Comparison of ENCODE assay signal across 9 cellular contexts in the genomic region with DNA sequence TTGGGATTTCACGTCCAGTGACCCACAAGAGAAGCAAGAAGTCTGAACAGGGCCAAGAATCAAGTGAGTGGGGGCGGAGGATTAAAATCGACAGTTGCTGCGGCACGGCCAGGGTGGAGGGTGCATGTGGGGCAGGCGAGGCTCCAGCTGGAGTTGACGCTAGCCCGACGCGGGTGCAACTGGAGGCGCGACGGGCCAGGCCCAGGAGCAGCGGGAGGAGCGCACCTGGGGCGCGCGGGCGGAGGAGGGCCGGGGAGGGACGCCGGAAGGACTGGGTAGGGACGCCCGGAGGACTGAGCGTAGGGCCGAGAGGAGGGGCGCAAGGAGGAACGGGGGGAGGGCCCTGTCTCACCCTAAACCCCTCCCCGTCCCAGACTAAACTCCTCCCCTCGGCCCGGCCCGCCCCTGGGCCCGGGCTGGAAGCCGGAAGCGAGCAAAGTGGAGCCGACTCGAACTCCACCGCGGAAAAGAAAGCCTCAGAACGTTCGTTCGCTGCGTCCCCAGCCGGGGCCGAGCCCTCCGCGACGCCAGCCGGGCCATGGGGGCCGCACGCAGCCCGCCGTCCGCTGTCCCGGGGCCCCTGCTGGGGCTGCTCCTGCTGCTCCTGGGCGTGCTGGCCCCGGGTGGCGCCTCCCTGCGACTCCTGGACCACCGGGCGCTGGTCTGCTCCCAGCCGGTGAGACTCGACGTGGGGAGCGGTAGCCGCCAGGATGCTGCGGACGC. TPM values are rescaled to one million over a fixed set of nuclear protein-coding genes. Genes with fewer than 3 reads are reported as not detected.
A peak's percentile ranks its signal among the peaks of the same experiment; 100 is the strongest.
DNase-seq lines count a peak whose midpoint lies in the region; ATAC-seq, FAIRE-seq and TF ChIP-seq lines count a peak whose summit lies in the region.
"Had no signal": no experiment of that assay in that cellular context is flagged by ENCODE, and none has a peak within 500 bp of the region (broad histone marks: within the 10 kb centered on the region; RNA-seq: fewer than 3 reads in every experiment).

A gene with protein sequence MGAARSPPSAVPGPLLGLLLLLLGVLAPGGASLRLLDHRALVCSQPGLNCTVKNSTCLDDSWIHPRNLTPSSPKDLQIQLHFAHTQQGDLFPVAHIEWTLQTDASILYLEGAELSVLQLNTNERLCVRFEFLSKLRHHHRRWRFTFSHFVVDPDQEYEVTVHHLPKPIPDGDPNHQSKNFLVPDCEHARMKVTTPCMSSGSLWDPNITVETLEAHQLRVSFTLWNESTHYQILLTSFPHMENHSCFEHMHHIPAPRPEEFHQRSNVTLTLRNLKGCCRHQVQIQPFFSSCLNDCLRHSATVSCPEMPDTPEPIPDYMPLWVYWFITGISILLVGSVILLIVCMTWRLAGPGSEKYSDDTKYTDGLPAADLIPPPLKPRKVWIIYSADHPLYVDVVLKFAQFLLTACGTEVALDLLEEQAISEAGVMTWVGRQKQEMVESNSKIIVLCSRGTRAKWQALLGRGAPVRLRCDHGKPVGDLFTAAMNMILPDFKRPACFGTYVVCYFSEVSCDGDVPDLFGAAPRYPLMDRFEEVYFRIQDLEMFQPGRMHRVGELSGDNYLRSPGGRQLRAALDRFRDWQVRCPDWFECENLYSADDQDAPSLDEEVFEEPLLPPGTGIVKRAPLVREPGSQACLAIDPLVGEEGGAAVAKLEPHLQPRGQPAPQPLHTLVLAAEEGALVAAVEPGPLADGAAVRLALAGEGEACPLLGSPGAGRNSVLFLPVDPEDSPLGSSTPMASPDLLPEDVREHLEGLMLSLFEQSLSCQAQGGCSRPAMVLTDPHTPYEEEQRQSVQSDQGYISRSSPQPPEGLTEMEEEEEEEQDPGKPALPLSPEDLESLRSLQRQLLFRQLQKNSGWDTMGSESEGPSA (plus strand): TSS at position 447 of the 723 bp plus-strand sequence. CDS start 92 bp downstream, at position 539.

- TF ChIP-seq POLR2A in GM19193 (IDR thresholded peaks at IDR 0.05; ENCODE audit: extremely low read depth, insufficient read depth, insufficient read length) (peak; percentile 76), HepG2 (IDR thresholded peaks at IDR 0.05; ENCODE audit: insufficient read depth in 1 of 2, low read depth in 2 of 2, low read length in 2 of 2) (peak; percentile 72 to 79)

- no peak within 1 kb of the TSS for H2AFZ ChIP-seq in HepG2 (ENCODE audit: low read length)

- no peaks in the 10 kb centered on the region for H4K20me1 ChIP-seq in HepG2 (ENCODE audit: insufficient read depth, low read length)

- no peaks in the 10 kb centered on the region for H3K79me2 ChIP-seq in HepG2 (ENCODE audit: insufficient read depth, low read length)

- TF ChIP-seq RAD21 in HepG2 (CRISPR knock-in tag; IDR thresholded peaks at IDR 0.05): 0 out of 2 replicates have a peak, but pooled peaks have one; percentile 14

- H3K27ac ChIP-seq in HepG2 (ENCODE audit: extremely low read length, insufficient read depth, low read length): peak within 1 kb of the TSS; percentile 57

- intact Hi-C loops in HepG2 (cut with micrococcal nuclease; ENCODE audit: unreplicated experiment): no loop called here

- POLR2A ChIA-PET in HepG2 (lab: Yijun Ruan, JAX): interaction anchor here (0.9 to 1.0 kb wide), 2 partner anchors 10 to 87 kb away, joined by 3 to 4 read pairs; no protein-coding TSS in a partner anchor

- no peaks in the 10 kb centered on the region for H3K9me3 ChIP-seq in HepG2 (ENCODE audit: low read length)

- peak; percentile 74 for FAIRE-seq in HepG2 (lab: Jason Lieb, UNC)
- FAIRE-seq: colon had no signal

- TF ChIP-seq CTCF in HepG2 (CRISPR knock-in tag; IDR thresholded peaks at IDR 0.05): no peak

- H3K9ac ChIP-seq in HepG2 (ENCODE audit: insufficient read depth, low read depth, low read length): peak within 1 kb of the TSS; percentile 86

- DNase-seq in Ammon's horn (ENCODE audit: low spot score) (peak; percentile 93), NCI-H526 (lab: John Stamatoyannopoulos, UW) (peak; percentile 57 to 89), dermis microvascular lymphatic vessel endothelial cell (ENCODE audit: low read depth in 2 of 2) (peak; percentile 29 to 86), HepG2 (ENCODE audit: low spot score) (peak; percentile 74)
- peak; percentile 92 to 95 for DNase-seq in activated CD4-positive, alpha-beta T cell treated with anti-CD3 and anti-CD28 coated beads, Interleukin-2, amount 50 U/mL, for 4 hours
- peak; percentile 88 to 91 for DNase-seq in stimulated activated CD4-positive, alpha-beta T cell treated with anti-CD3 and anti-CD28 coated beads, Interleukin-2, amount 100 ng/mL, for 48 hours

- no peaks in the 10 kb centered on the region for H3K36me3 ChIP-seq in HepG2 (replicated peaks in 1 of 2; ENCODE audit: control insufficient read depth in 1 of 2, insufficient read depth in 2 of 2, low read length in 2 of 2)

- no peaks in the 10 kb centered on the region for H3K27me3 ChIP-seq in HepG2 (ENCODE audit: control insufficient read depth in 1 of 2, insufficient read depth in 2 of 2, low read length in 2 of 2)

- H3K4me2 ChIP-seq in HepG2 (ENCODE audit: low read depth, low read length): peak within 1 kb of the TSS; percentile 96

- in situ Hi-C loops in HepG2 (cut with HindIII; ENCODE audit: extremely low pct_ligation_motif_present, low pct_unique_long_range_greater_than_20kb): no loop called here

- BruUV-seq in HepG2 (replicated peaks; lab: Mats Ljungman, UMichigan): no TSS peak

- H3K4me3 ChIP-seq in HepG2 (replicated peaks in 1 of 3; ENCODE audit: insufficient read depth in 1 of 3, low read depth in 2 of 3, low read length in 3 of 3): peak within 1 kb of the TSS; percentile 77 to 88 (median 84)

- peak; percentile 91 for ATAC-seq in HG03432 (IDR thresholded peaks at IDR 0.05; ENCODE audit: unreplicated experiment)
- ATAC-seq in HepG2: peak; percentile 99

- CTCF ChIA-PET in HepG2 (lab: Yijun Ruan, JAX; ENCODE audit: low intra/inter-chr PET ratio, low total read pairs): no interaction called here

- H3K4me1 ChIP-seq in HepG2 (ENCODE audit: insufficient read depth, low read length): peaks cover 21% of the 10 kb centered on the region; the same call in 1 of the 2 replicates

- TF ChIP-seq EP300 in HepG2 (IDR thresholded peaks at IDR 0.05; ENCODE audit: low read depth in 2 of 2, low read length in 2 of 2): no peak
- TF ChIP-seq EP300 in HepG2 (CRISPR knock-in tag; IDR thresholded peaks at IDR 0.05; ENCODE audit: borderline replicate concordance): no peak

- 1% methylated on average over 18 of the region's 68 CpGs for WGBS in HepG2 (ENCODE audit: low lambda C conversion rate)

TF ChIP-seq in HepG2, 621 proteins besides CTCF, POLR2A, EP300 and RAD21 (continues in another document):
- TF ChIP-seq POLR2AphosphoS5 (IDR thresholded peaks at IDR 0.05; ENCODE audit: low read depth, low read length) (peak; percentile 67), PHF21A (CRISPR knock-in tag; IDR thresholded peaks at IDR 0.05) (0 out of 2 replicates have a peak, but pooled peaks have one; percentile 36), SAP130 (CRISPR knock-in tag; IDR thresholded peaks at IDR 0.05; ENCODE audit: low read depth) (peak; percentile 66), ZMYM4 (CRISPR knock-in tag; IDR thresholded peaks at IDR 0.05) (peak; percentile 39; the same call in 1 of the 2 replicates), ZMAT3 (CRISPR knock-in tag; conservative IDR thresholded peaks at IDR 0.05) (0 out of 2 replicates have a peak, but pooled peaks have one; percentile 34), ZNF260 (CRISPR knock-in tag; IDR thresholded peaks at IDR 0.05; ENCODE audit: borderline replicate concordance, low read depth) (no peak)
- TF ChIP-seq, protein P1, sequence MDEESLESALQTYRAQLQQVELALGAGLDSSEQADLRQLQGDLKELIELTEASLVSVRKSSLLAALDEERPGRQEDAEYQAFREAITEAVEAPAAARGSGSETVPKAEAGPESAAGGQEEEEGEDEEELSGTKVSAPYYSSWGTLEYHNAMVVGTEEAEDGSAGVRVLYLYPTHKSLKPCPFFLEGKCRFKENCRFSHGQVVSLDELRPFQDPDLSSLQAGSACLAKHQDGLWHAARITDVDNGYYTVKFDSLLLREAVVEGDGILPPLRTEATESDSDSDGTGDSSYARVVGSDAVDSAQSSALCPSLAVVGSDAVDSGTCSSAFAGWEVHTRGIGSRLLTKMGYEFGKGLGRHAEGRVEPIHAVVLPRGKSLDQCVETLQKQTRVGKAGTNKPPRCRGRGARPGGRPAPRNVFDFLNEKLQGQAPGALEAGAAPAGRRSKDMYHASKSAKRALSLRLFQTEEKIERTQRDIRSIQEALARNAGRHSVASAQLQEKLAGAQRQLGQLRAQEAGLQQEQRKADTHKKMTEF (CRISPR knock-in tag; IDR thresholded peaks at IDR 0.05): peak; percentile 49; the same call in 1 of the 2 replicates

RNA-seq across cellular contexts. Expression of the gene that starts here (rescaled TPM):
- 2.1 and 2.4 TPM in 2 replicates for total RNA-seq in dermis microvascular lymphatic vessel endothelial cell
- 1.5 and 2.5 TPM in 2 replicates for total RNA-seq in HepG2 (2016; rRNA removed; fragmentation: Illumina TruSeq; extraction: Trizol)
- total RNA-seq in HepG2 (2016; cell fraction: cytosol; rRNA removed; fragmentation: Illumina TruSeq; extraction: Trizol; ENCODE audit: low read depth): 0.61 and 0.62 TPM in 2 replicates
- total RNA-seq in HepG2 (2016; cell fraction: insoluble cytoplasmic fraction; rRNA removed; fragmentation: Illumina TruSeq; extraction: Trizol): 0.95 and 3.2 TPM in 2 replicates
- 0.38 and 0.68 TPM in 2 replicates for total RNA-seq in HepG2 (2016; cell fraction: membrane; rRNA removed; fragmentation: Illumina TruSeq; extraction: Trizol)
- total RNA-seq in HepG2 (2016; cell fraction: nucleus; rRNA removed; fragmentation: Illumina TruSeq; extraction: Trizol): 2.4 and 2.5 TPM in 2 replicates
- 8.2 and 8.4 TPM in 2 replicates for polyA plus RNA-seq in HepG2 (2011; rRNA removed)
- polyA plus RNA-seq in HepG2 (2011; cell fraction: cytosol; rRNA removed): 5.2 TPM in 2 replicates
- 8.5 and 8.8 TPM in 2 replicates for polyA plus RNA-seq in HepG2 (2011; cell fraction: nucleus; rRNA removed)
- 3.0 and 4.2 TPM in 2 replicates for polyA plus RNA-seq in HepG2 (2012)
- 0.52 and 0.53 TPM in 2 replicates for polyA plus RNA-seq in HepG2 (2016; cell fraction: cytosol; fragmentation: Illumina TruSeq; extraction: Trizol; ENCODE audit: low read depth)
- polyA plus RNA-seq in HepG2 (2016; cell fraction: insoluble cytoplasmic fraction; fragmentation: Illumina TruSeq; extraction: Trizol; ENCODE audit: low read depth): 2.4 and 2.6 TPM in 2 replicates
- polyA plus RNA-seq in HepG2 (2016; cell fraction: membrane; fragmentation: Illumina TruSeq; extraction: Trizol; ENCODE audit: low read depth): 0.46 and 0.87 TPM in 2 replicates
- 5.9 TPM in 2 replicates for polyA plus RNA-seq in HepG2 (2016; cell fraction: nucleus; fragmentation: Illumina TruSeq; extraction: Trizol; ENCODE audit: insufficient read depth, low read depth)
- 9.0 and 12.5 TPM in 2 replicates for polyA minus RNA-seq in HepG2 (2011; rRNA and poly(A)+ RNA removed; ENCODE audit: low replicate concordance)
- 1.4 and 3.1 TPM in 2 replicates for polyA minus RNA-seq in HepG2 (2011; cell fraction: cytosol; rRNA and poly(A)+ RNA removed)
- polyA minus RNA-seq in HepG2 (2011; cell fraction: nucleus; rRNA and poly(A)+ RNA removed): 3.6 and 6.1 TPM in 2 replicates

Comparison
In these comparisons a context has a peak if more than half of its experiments do, and no peak if none do; other contexts are left out.
1. Peak in every context shown above with its lines: DNase-seq, ATAC-seq, H3K4me3 ChIP-seq and H3K27ac ChIP-seq.